In genomic region chr16:4213721-4214120, GRCh38 we compare ENCODE assay signal across 2 cellular contexts.
TF ChIP-seq lines count a peak whose summit lies in the region.

No MANE protein-coding gene starts in this region.

TF ChIP-seq in IMR-90, 13 proteins besides CTCF, POLR2A, EP300 and RAD21 (continued from another document):
- TF ChIP-seq USF2 (IDR thresholded peaks at IDR 0.05; ENCODE audit: low read depth, low read length), result no peak
- no peak for TF ChIP-seq ELK1 (IDR thresholded peaks at IDR 0.05; ENCODE audit: borderline replicate concordance, low read depth, low read length)
- TF ChIP-seq RFX5 (IDR thresholded peaks at IDR 0.05; ENCODE audit: low read depth, low read length), result no peak
- TF ChIP-seq FOS (IDR thresholded peaks at IDR 0.05; ENCODE audit: low read depth, low read length), result no peak
- TF ChIP-seq MAFK (IDR thresholded peaks at IDR 0.05; ENCODE audit: low read depth, low read length), result no peak
- TF ChIP-seq MXI1 (IDR thresholded peaks at IDR 0.05; ENCODE audit: borderline replicate concordance, low read depth, low read length), result no peak
- TF ChIP-seq CHD1 (IDR thresholded peaks at IDR 0.05; ENCODE audit: low read depth, low read length), result no peak
- TF ChIP-seq CEBPB (IDR thresholded peaks at IDR 0.05; ENCODE audit: low read depth, low read length), result no peak
- no peak for TF ChIP-seq NFE2L2 (IDR thresholded peaks at IDR 0.05; ENCODE audit: low read depth, low read length)
- TF ChIP-seq RCOR1 (IDR thresholded peaks at IDR 0.05; ENCODE audit: insufficient replicate concordance, low read length), result no peak

TF ChIP-seq in SK-N-SH, 30 proteins besides CTCF, POLR2A, EP300 and RAD21 (continued from another document):
- no peak for TF ChIP-seq USF2 (IDR thresholded peaks at IDR 0.05; ENCODE audit: borderline replicate concordance, low read depth, low read length)
